ENCODE assay signal across 8 cellular contexts in the genomic region with DNA sequence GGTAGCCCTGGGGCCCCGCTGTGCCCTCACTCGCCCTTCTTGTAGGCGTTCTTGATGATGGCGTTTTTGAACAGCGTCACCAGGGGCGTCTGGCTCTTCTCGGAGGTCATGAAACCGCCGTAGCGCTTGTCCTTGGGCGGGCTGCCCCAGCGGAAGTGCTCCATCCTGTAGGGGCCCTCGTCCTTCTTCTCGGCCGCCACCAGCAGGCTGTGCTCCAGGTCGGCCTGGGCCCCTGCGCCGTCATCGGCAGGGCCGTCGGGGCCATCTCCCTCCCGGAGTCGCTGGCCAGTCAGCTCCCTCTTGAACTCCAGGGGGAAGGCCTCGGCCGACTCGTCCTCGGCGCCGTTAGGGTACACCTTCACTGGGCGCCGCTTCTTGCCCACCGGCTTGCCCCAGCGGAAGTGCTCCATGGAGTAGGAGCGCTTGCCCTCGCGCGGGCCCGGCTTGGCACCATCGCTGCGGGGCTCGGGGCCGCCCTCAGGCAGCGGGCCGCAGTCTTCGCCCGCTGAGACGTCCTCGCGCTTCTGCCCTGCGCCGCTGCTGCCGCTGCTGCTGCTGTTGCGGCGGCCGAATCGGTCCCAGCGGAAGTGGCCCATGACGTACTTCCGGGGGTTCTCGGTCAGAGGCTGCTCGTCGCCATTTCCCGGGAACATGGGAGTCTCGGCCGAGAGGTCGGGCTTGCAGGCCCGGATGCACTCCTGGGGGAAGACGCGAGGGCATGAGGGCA. TPM values are rescaled to one million over a fixed set of nuclear protein-coding genes. Genes with fewer than 3 reads are reported as not detected.
DNase-seq lines count a peak whose midpoint lies in the region; ATAC-seq and TF ChIP-seq lines count a peak whose summit lies in the region.

No MANE protein-coding gene starts in this region.

- H3K27me3 Mint-ChIP-seq in activated T-cell treated with anti-CD3 and anti-CD28 coated beads, Interleukin-2, amount 50 U/mL, for 24 hours, result no peaks in the 10 kb centered on the region

- H3K27ac ChIP-seq in foreskin keratinocyte, result no peak overlapping the region
- peak overlapping the region in 10 of 21 experiments; percentile 3 to 79 (median 50) for H3K27ac ChIP-seq in skin epidermis

- TF ChIP-seq CTCF in foreskin keratinocyte (conservative IDR thresholded peaks at IDR 0.05), result no peak

- no peaks in the 10 kb centered on the region for H3K4me1 ChIP-seq in foreskin keratinocyte

- H3K27ac Mint-ChIP-seq in activated T-cell treated with anti-CD3 and anti-CD28 coated beads, Interleukin-2, amount 50 U/mL, for 24 hours, result peak overlapping the region; percentile 85

- peak; percentile 86 for DNase-seq in activated T-cell treated with anti-CD3 and anti-CD28 coated beads, Interleukin-2, amount 50 U/mL, for 24 hours
- DNase-seq in foreskin keratinocyte, result no peak
- DNase-seq in NCI-H446 (lab: John Stamatoyannopoulos, UW), result no peak
- DNase-seq in HCEC 1CT, result no peak
- no peak for DNase-seq in UCSD-AML1 (lab: John Stamatoyannopoulos, UW; ENCODE audit: unreplicated experiment)

- no peaks in the 10 kb centered on the region for H3K9me3 Mint-ChIP-seq in activated T-cell treated with anti-CD3 and anti-CD28 coated beads, Interleukin-2, amount 50 U/mL, for 24 hours

- peak; percentile 50 for ATAC-seq in HG02840 (IDR thresholded peaks at IDR 0.05; ENCODE audit: low FRiP score, unreplicated experiment)
- peak; percentile 43 for ATAC-seq in foreskin keratinocyte
- no peak for ATAC-seq in SK-N-SH treated with all-trans-retinoic acid at 6 μM for 48 hours

- H3K36me3 Mint-ChIP-seq in activated T-cell treated with anti-CD3 and anti-CD28 coated beads, Interleukin-2, amount 50 U/mL, for 24 hours (ENCODE audit: low read depth), result peaks cover 11% of the 10 kb centered on the region

- H3K4me3 Mint-ChIP-seq in activated T-cell treated with anti-CD3 and anti-CD28 coated beads, Interleukin-2, amount 50 U/mL, for 24 hours, result peak overlapping the region; percentile 80

- peaks cover 29% of the 10 kb centered on the region for H3K4me1 Mint-ChIP-seq in activated T-cell treated with anti-CD3 and anti-CD28 coated beads, Interleukin-2, amount 50 U/mL, for 24 hours (ENCODE audit: low read depth)

- H3K27me3 ChIP-seq in foreskin keratinocyte, result peaks cover 38% of the 10 kb centered on the region

- peak overlapping the region; percentile 15 to 39 (median 24) for H3K4me3 ChIP-seq in skin epidermis

TF ChIP-seq in SK-N-SH treated with all-trans-retinoic acid at 6 μM for 48 hours, 23 proteins besides CTCF, POLR2A, EP300 and RAD21:
- no peak for TF ChIP-seq ZNF70 (CRISPR knock-in tag; IDR thresholded peaks at IDR 0.05)
- TF ChIP-seq ZNF565 (CRISPR knock-in tag; conservative IDR thresholded peaks at IDR 0.05; ENCODE audit: low read depth), result no peak
- TF ChIP-seq CSDC2 (CRISPR knock-in tag; IDR thresholded peaks at IDR 0.05), result no peak
- TF ChIP-seq, protein P1, sequence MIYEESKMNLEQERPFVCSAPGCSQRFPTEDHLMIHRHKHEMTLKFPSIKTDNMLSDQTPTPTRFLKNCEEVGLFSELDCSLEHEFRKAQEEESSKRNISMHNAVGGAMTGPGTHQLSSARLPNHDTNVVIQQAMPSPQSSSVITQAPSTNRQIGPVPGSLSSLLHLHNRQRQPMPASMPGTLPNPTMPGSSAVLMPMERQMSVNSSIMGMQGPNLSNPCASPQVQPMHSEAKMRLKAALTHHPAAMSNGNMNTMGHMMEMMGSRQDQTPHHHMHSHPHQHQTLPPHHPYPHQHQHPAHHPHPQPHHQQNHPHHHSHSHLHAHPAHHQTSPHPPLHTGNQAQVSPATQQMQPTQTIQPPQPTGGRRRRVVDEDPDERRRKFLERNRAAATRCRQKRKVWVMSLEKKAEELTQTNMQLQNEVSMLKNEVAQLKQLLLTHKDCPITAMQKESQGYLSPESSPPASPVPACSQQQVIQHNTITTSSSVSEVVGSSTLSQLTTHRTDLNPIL (CRISPR knock-in tag; IDR thresholded peaks at IDR 0.05; ENCODE audit: low read depth), result no peak
- no peak for TF ChIP-seq ESRRG (CRISPR knock-in tag; IDR thresholded peaks at IDR 0.05)
- TF ChIP-seq ZC3H10 (CRISPR knock-in tag; IDR thresholded peaks at IDR 0.05), result no peak
- TF ChIP-seq, protein P2, sequence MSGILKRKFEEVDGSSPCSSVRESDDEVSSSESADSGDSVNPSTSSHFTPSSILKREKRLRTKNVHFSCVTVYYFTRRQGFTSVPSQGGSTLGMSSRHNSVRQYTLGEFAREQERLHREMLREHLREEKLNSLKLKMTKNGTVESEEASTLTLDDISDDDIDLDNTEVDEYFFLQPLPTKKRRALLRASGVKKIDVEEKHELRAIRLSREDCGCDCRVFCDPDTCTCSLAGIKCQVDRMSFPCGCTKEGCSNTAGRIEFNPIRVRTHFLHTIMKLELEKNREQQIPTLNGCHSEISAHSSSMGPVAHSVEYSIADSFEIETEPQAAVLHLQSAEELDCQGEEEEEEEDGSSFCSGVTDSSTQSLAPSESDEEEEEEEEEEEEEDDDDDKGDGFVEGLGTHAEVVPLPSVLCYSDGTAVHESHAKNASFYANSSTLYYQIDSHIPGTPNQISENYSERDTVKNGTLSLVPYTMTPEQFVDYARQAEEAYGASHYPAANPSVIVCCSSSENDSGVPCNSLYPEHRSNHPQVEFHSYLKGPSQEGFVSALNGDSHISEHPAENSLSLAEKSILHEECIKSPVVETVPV (CRISPR knock-in tag; IDR thresholded peaks at IDR 0.05), result no peak
- TF ChIP-seq SNAI2 (CRISPR knock-in tag; IDR thresholded peaks at IDR 0.05), result no peak
- TF ChIP-seq, protein P3, sequence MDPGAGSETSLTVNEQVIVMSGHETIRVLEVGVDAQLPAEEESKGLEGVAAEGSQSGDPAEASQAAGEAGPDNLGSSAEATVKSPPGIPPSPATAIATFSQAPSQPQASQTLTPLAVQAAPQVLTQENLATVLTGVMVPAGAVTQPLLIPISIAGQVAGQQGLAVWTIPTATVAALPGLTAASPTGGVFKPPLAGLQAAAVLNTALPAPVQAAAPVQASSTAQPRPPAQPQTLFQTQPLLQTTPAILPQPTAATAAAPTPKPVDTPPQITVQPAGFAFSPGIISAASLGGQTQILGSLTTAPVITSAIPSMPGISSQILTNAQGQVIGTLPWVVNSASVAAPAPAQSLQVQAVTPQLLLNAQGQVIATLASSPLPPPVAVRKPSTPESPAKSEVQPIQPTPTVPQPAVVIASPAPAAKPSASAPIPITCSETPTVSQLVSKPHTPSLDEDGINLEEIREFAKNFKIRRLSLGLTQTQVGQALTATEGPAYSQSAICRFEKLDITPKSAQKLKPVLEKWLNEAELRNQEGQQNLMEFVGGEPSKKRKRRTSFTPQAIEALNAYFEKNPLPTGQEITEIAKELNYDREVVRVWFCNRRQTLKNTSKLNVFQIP (CRISPR knock-in tag; IDR thresholded peaks at IDR 0.05; ENCODE audit: borderline replicate concordance, low read depth), result no peak
- no peak for TF ChIP-seq ISL1 (CRISPR knock-in tag; IDR thresholded peaks at IDR 0.05)
- TF ChIP-seq TOX (CRISPR knock-in tag; IDR thresholded peaks at IDR 0.05; ENCODE audit: borderline replicate concordance), result no peak
- TF ChIP-seq GLIS3 (CRISPR knock-in tag; IDR thresholded peaks at IDR 0.05), result no peak
- TF ChIP-seq, protein P4, sequence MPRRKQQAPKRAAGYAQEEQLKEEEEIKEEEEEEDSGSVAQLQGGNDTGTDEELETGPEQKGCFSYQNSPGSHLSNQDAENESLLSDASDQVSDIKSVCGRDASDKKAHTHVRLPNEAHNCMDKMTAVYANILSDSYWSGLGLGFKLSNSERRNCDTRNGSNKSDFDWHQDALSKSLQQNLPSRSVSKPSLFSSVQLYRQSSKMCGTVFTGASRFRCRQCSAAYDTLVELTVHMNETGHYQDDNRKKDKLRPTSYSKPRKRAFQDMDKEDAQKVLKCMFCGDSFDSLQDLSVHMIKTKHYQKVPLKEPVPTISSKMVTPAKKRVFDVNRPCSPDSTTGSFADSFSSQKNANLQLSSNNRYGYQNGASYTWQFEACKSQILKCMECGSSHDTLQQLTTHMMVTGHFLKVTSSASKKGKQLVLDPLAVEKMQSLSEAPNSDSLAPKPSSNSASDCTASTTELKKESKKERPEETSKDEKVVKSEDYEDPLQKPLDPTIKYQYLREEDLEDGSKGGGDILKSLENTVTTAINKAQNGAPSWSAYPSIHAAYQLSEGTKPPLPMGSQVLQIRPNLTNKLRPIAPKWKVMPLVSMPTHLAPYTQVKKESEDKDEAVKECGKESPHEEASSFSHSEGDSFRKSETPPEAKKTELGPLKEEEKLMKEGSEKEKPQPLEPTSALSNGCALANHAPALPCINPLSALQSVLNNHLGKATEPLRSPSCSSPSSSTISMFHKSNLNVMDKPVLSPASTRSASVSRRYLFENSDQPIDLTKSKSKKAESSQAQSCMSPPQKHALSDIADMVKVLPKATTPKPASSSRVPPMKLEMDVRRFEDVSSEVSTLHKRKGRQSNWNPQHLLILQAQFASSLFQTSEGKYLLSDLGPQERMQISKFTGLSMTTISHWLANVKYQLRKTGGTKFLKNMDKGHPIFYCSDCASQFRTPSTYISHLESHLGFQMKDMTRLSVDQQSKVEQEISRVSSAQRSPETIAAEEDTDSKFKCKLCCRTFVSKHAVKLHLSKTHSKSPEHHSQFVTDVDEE (CRISPR knock-in tag; IDR thresholded peaks at IDR 0.05), result no peak
- TF ChIP-seq ZNF8 (CRISPR knock-in tag; IDR thresholded peaks at IDR 0.05), result no peak
- TF ChIP-seq RARB (CRISPR knock-in tag; IDR thresholded peaks at IDR 0.05), result no peak
- TF ChIP-seq OSR1 (CRISPR knock-in tag; IDR thresholded peaks at IDR 0.05), result no peak
- no peak for TF ChIP-seq ZFP3 (CRISPR knock-in tag; IDR thresholded peaks at IDR 0.05)
- no peak for TF ChIP-seq TCF4 (CRISPR knock-in tag; IDR thresholded peaks at IDR 0.05; ENCODE audit: borderline replicate concordance)
- TF ChIP-seq, protein P5, sequence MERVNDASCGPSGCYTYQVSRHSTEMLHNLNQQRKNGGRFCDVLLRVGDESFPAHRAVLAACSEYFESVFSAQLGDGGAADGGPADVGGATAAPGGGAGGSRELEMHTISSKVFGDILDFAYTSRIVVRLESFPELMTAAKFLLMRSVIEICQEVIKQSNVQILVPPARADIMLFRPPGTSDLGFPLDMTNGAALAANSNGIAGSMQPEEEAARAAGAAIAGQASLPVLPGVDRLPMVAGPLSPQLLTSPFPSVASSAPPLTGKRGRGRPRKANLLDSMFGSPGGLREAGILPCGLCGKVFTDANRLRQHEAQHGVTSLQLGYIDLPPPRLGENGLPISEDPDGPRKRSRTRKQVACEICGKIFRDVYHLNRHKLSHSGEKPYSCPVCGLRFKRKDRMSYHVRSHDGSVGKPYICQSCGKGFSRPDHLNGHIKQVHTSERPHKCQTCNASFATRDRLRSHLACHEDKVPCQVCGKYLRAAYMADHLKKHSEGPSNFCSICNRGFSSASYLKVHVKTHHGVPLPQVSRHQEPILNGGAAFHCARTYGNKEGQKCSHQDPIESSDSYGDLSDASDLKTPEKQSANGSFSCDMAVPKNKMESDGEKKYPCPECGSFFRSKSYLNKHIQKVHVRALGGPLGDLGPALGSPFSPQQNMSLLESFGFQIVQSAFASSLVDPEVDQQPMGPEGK (CRISPR knock-in tag; IDR thresholded peaks at IDR 0.05; ENCODE audit: borderline replicate concordance), result no peak
- no peak for TF ChIP-seq ARNTL (CRISPR knock-in tag; IDR thresholded peaks at IDR 0.05; ENCODE audit: borderline replicate concordance, low read depth)

RNA-seq across cellular contexts. Expression of a gene that starts 7.2 kb away (rescaled TPM):
- 0.39 and 0.71 TPM in 2 replicates for total RNA-seq in foreskin keratinocyte
- 0.46 and 0.50 TPM in 2 replicates for polyA plus RNA-seq in foreskin keratinocyte
